Comparison of ENCODE assay signal across 25 cellular contexts in the genomic region with DNA sequence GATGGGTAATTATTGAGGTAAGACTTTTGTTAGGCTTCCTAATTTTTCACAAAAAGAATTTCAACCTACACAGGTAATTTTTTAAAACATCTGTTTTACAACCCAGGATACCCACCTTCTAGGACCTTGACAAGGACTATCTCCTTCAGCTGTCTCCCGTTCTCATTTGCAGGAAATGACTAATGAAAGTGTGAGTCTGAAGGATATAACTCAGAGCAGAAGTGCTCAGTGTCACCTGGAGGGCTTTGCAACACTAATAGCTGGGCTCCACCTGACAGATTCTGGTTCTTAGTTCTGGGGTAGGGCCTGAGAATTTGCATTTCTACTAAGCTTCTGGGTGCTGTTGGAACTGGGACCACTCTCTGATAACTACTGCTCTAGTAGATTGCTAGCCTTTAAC. TPM values are rescaled to one million over a fixed set of nuclear protein-coding genes. Genes with fewer than 3 reads are reported as not detected.
A peak's percentile ranks its signal among the peaks of the same experiment; 100 is the strongest.
DNase-seq lines count a peak whose midpoint lies in the region; ATAC-seq, FAIRE-seq and TF ChIP-seq lines count a peak whose summit lies in the region.
"Had no signal": no experiment of that assay in that cellular context is flagged by ENCODE, and none has a peak within 500 bp of the region (broad histone marks: within the 10 kb centered on the region; RNA-seq: fewer than 3 reads in every experiment).

No MANE protein-coding gene starts in this region.

- peak; percentile 89 for ATAC-seq in activated CD8-positive, alpha-beta T cell treated with anti-CD3 and anti-CD28 coated beads for 36 hours
- ATAC-seq in activated CD8-positive, alpha-beta T cell treated with anti-CD3 and anti-CD28 coated beads, Interleukin-2, amount 10 ng/mL, durations not matched to agents 7 days and 5 days = no peak
- no peak for ATAC-seq in naive thymus-derived CD4-positive, alpha-beta T cell
- ATAC-seq: left colon; naive thymus-derived CD8-positive, alpha-beta T cell; Right ventricle myocardium inferior; WTC11 had no signal

- H3K4me2 ChIP-seq in keratinocyte (ENCODE audit: control insufficient read depth, extremely low read depth, insufficient read depth, low read depth, low read length) = peak overlapping the region; percentile 51
- H3K4me2 ChIP-seq: BLaER1 treated with 17β-estradiol and CSF1 and Interleukin-3, amounts not matched to agents 10 nM and 100 nM; KMS-11 had no signal

- no peaks in the 10 kb centered on the region for H3K36me3 ChIP-seq in keratinocyte (ENCODE audit: control insufficient read depth in 2 of 2, extremely low read depth in 1 of 2, insufficient read depth in 2 of 2, low read length in 2 of 2)
- no peaks in the 10 kb centered on the region for H3K36me3 ChIP-seq in naive thymus-derived CD4-positive, alpha-beta T cell (ENCODE audit: control insufficient read depth in 2 of 3, insufficient read depth in 3 of 3, low read length in 3 of 3)
- H3K36me3 ChIP-seq: BLaER1 treated with 17β-estradiol and CSF1 and Interleukin-3, amounts not matched to agents 10 nM and 100 nM; HAP-1 had no signal

- intact Hi-C loops in activated CD8-positive, alpha-beta T cell treated with anti-CD3 and anti-CD28 coated beads for 36 hours (cut with micrococcal nuclease) = no loop called here
- intact Hi-C loops in naive thymus-derived CD4-positive, alpha-beta T cell (cut with micrococcal nuclease) = no loop called here

- no peak overlapping the region for H3K27ac ChIP-seq in keratinocyte (ENCODE audit: control insufficient read depth, insufficient read depth, low read length)
- no peak overlapping the region for H3K27ac ChIP-seq in naive thymus-derived CD4-positive, alpha-beta T cell (ENCODE audit: low read depth, low read length)
- H3K27ac ChIP-seq: BLaER1 treated with 17β-estradiol and CSF1 and Interleukin-3, amounts not matched to agents 10 nM and 100 nM; KMS-11; spleen; upper lobe of left lung had no signal

- H3K79me2 ChIP-seq in keratinocyte (ENCODE audit: control insufficient read depth, insufficient read depth, low read length) = no peaks in the 10 kb centered on the region

- POLR2A ChIA-PET in activated CD8-positive, alpha-beta T cell treated with anti-CD3 and anti-CD28 coated beads for 36 hours (lab: Charles Lee) = no interaction called here
- POLR2A ChIA-PET in activated CD8-positive, alpha-beta T cell treated with anti-CD3 and anti-CD28 coated beads, Interleukin-2, amount 10 ng/mL, durations not matched to agents 7 days and 5 days (lab: Charles Lee) = interaction anchor here (0.6 kb wide), 1 partner anchor 797 kb away, joined by 3 read pairs; no protein-coding TSS in a partner anchor
- POLR2A ChIA-PET in naive thymus-derived CD4-positive, alpha-beta T cell (lab: Charles Lee) = interaction anchor here (0.6 kb wide), 1 partner anchor 25 kb away, joined by 3 read pairs; no protein-coding TSS in a partner anchor

- FAIRE-seq in keratinocyte (lab: Jason Lieb, UNC) = peak; percentile 94
- FAIRE-seq: colon, endometrium had no signal

- no peaks in the 10 kb centered on the region for H3K27me3 Mint-ChIP-seq in activated CD8-positive, alpha-beta T cell treated with anti-CD3 and anti-CD28 coated beads for 36 hours
- no peaks in the 10 kb centered on the region for H3K27me3 Mint-ChIP-seq in activated CD8-positive, alpha-beta T cell treated with anti-CD3 and anti-CD28 coated beads, Interleukin-2, amount 10 ng/mL, durations not matched to agents 7 days and 5 days (ENCODE audit: low read depth)
- H3K27me3 Mint-ChIP-seq in naive thymus-derived CD4-positive, alpha-beta T cell = no peaks in the 10 kb centered on the region
- H3K27me3 Mint-ChIP-seq: brain; naive thymus-derived CD8-positive, alpha-beta T cell had no signal

- H3K9me3 ChIP-seq in keratinocyte (ENCODE audit: control insufficient read depth, low read depth, low read length) = no peaks in the 10 kb centered on the region
- no peaks in the 10 kb centered on the region for H3K9me3 ChIP-seq in naive thymus-derived CD4-positive, alpha-beta T cell (ENCODE audit: control insufficient read depth in 2 of 3, low read length in 3 of 3)
- H3K9me3 ChIP-seq: BLaER1 treated with 17β-estradiol and CSF1 and Interleukin-3, amounts not matched to agents 10 nM and 100 nM; HAP-1; spleen; upper lobe of left lung had no signal

- no peak overlapping the region for H3K4me3 ChIP-seq in keratinocyte (ENCODE audit: control insufficient read depth in 2 of 3, extremely low read depth in 1 of 3, insufficient read depth in 2 of 3, low read depth in 1 of 3, low read length in 3 of 3)
- H3K4me3 ChIP-seq in naive thymus-derived CD4-positive, alpha-beta T cell (ENCODE audit: low read length) = no peak overlapping the region
- H3K4me3 ChIP-seq: BLaER1 treated with 17β-estradiol and CSF1 and Interleukin-3, amounts not matched to agents 10 nM and 100 nM; HAP-1; spleen; upper lobe of left lung had no signal

- no peaks in the 10 kb centered on the region for H3K27me3 ChIP-seq in keratinocyte (ENCODE audit: control insufficient read depth, extremely low read depth, insufficient read depth, low read length)
- H3K27me3 ChIP-seq in naive thymus-derived CD4-positive, alpha-beta T cell (ENCODE audit: control insufficient read depth in 2 of 2, insufficient read depth in 2 of 2, low read length in 2 of 2) = no peaks in the 10 kb centered on the region
- H3K27me3 ChIP-seq: BLaER1 treated with 17β-estradiol and CSF1 and Interleukin-3, amounts not matched to agents 10 nM and 100 nM; spleen; upper lobe of left lung had no signal

- H4K20me1 ChIP-seq in keratinocyte (ENCODE audit: control insufficient read depth, extremely low read depth, insufficient read depth, low read length) = no peaks in the 10 kb centered on the region
- H4K20me1 ChIP-seq: BLaER1 treated with 17β-estradiol and CSF1 and Interleukin-3, amounts not matched to agents 10 nM and 100 nM had no signal

- H3K9me1 ChIP-seq in keratinocyte (ENCODE audit: control insufficient read depth, extremely low read depth, insufficient read depth, low read length) = no peaks in the 10 kb centered on the region

- H3K36me3 Mint-ChIP-seq in activated CD8-positive, alpha-beta T cell treated with anti-CD3 and anti-CD28 coated beads for 36 hours (ENCODE audit: low read depth) = peaks cover 5% of the 10 kb centered on the region
- no peaks in the 10 kb centered on the region for H3K36me3 Mint-ChIP-seq in activated CD8-positive, alpha-beta T cell treated with anti-CD3 and anti-CD28 coated beads, Interleukin-2, amount 10 ng/mL, durations not matched to agents 7 days and 5 days (ENCODE audit: low read depth)
- peaks cover 0 to 32% (median 16%) of the 10 kb centered on the region in 5 donors for H3K36me3 Mint-ChIP-seq in naive thymus-derived CD4-positive, alpha-beta T cell
- H3K36me3 Mint-ChIP-seq: brain, WTC11 had no signal

- no peaks in the 10 kb centered on the region for H3K9me3 Mint-ChIP-seq in activated CD8-positive, alpha-beta T cell treated with anti-CD3 and anti-CD28 coated beads for 36 hours
- no peaks in the 10 kb centered on the region for H3K9me3 Mint-ChIP-seq in activated CD8-positive, alpha-beta T cell treated with anti-CD3 and anti-CD28 coated beads, Interleukin-2, amount 10 ng/mL, durations not matched to agents 7 days and 5 days (ENCODE audit: insufficient read depth)
- H3K9me3 Mint-ChIP-seq in naive thymus-derived CD4-positive, alpha-beta T cell = no peaks in the 10 kb centered on the region
- H3K9me3 Mint-ChIP-seq: brain; naive thymus-derived CD8-positive, alpha-beta T cell; WTC11 had no signal

- H3K4me1 ChIP-seq in keratinocyte (ENCODE audit: control insufficient read depth, extremely low read depth, insufficient read depth, low read length) = peaks cover 27% of the 10 kb centered on the region
- H3K4me1 ChIP-seq in naive thymus-derived CD4-positive, alpha-beta T cell (ENCODE audit: control insufficient read depth in 2 of 2, insufficient read depth in 2 of 2, low read length in 2 of 2) = no peaks in the 10 kb centered on the region
- H3K4me1 ChIP-seq: BLaER1 treated with 17β-estradiol and CSF1 and Interleukin-3, amounts not matched to agents 10 nM and 100 nM; HAP-1; spleen; upper lobe of left lung had no signal

- dilution Hi-C loops in keratinocyte (cut with MboI; ENCODE audit: extremely low pct_ligation_motif_present, low sequenced_read_pairs) = no loop called here

- H3K9ac ChIP-seq in keratinocyte (ENCODE audit: control insufficient read depth, extremely low read depth, insufficient read depth, low read length) = no peak overlapping the region
- H3K9ac ChIP-seq: BLaER1 treated with 17β-estradiol and CSF1 and Interleukin-3, amounts not matched to agents 10 nM and 100 nM; KMS-11 had no signal

- CTCF ChIA-PET in activated CD8-positive, alpha-beta T cell treated with anti-CD3 and anti-CD28 coated beads for 36 hours (lab: Charles Lee) = interaction anchor here (1.0 kb wide), 1 partner anchor 379 kb away, joined by 3 read pairs; no protein-coding TSS in a partner anchor
- CTCF ChIA-PET in activated CD8-positive, alpha-beta T cell treated with anti-CD3 and anti-CD28 coated beads, Interleukin-2, amount 10 ng/mL, durations not matched to agents 7 days and 5 days (lab: Charles Lee) = interaction anchor here (1.0 kb wide), 1 partner anchor 8 kb away, joined by 3 read pairs; no protein-coding TSS in a partner anchor
- CTCF ChIA-PET in naive thymus-derived CD4-positive, alpha-beta T cell (lab: Charles Lee) = no interaction called here

- H3K27ac Mint-ChIP-seq in activated CD8-positive, alpha-beta T cell treated with anti-CD3 and anti-CD28 coated beads for 36 hours = no peak overlapping the region
- no peak overlapping the region for H3K27ac Mint-ChIP-seq in activated CD8-positive, alpha-beta T cell treated with anti-CD3 and anti-CD28 coated beads, Interleukin-2, amount 10 ng/mL, durations not matched to agents 7 days and 5 days
- no peak overlapping the region for H3K27ac Mint-ChIP-seq in naive thymus-derived CD4-positive, alpha-beta T cell
- H3K27ac Mint-ChIP-seq: brain, WTC11 had no signal

- TF ChIP-seq CTCF in activated CD8-positive, alpha-beta T cell treated with anti-CD3 and anti-CD28 coated beads for 36 hours (IDR thresholded peaks at IDR 0.05) = no peak
- TF ChIP-seq CTCF in keratinocyte (optimal IDR thresholded peaks at IDR 0.05 in 1 of 3, IDR thresholded peaks at IDR 0.05 in 1 of 3, conservative IDR thresholded peaks at IDR 0.05 in 1 of 3; ENCODE audit: extremely low read depth in 1 of 3, insufficient read depth in 2 of 3, low read length in 3 of 3) = no peak

- H3K4me3 Mint-ChIP-seq in activated CD8-positive, alpha-beta T cell treated with anti-CD3 and anti-CD28 coated beads for 36 hours = no peak overlapping the region
- H3K4me3 Mint-ChIP-seq in activated CD8-positive, alpha-beta T cell treated with anti-CD3 and anti-CD28 coated beads, Interleukin-2, amount 10 ng/mL, durations not matched to agents 7 days and 5 days = no peak overlapping the region
- H3K4me3 Mint-ChIP-seq in naive thymus-derived CD4-positive, alpha-beta T cell = no peak overlapping the region
- H3K4me3 Mint-ChIP-seq: brain; naive thymus-derived CD8-positive, alpha-beta T cell; WTC11 had no signal

- peak; percentile 17 for DNase-seq in activated CD8-positive, alpha-beta T cell treated with anti-CD3 and anti-CD28 coated beads for 36 hours
- DNase-seq in activated CD8-positive, alpha-beta T cell treated with anti-CD3 and anti-CD28 coated beads, Interleukin-2, amount 10 ng/mL, durations not matched to agents 7 days and 5 days = no peak
- peak; percentile 25 for DNase-seq in EL
- DNase-seq in NCI-H226 = peak; percentile 35
- DNase-seq in keratinocyte (ENCODE audit: low read depth, low spot score) = no peak
- no peak for DNase-seq in stimulated activated CD8-positive, alpha-beta memory T cell treated with anti-CD3 and anti-CD28 coated beads, Interleukin-4, amount 100 ng/mL, for 48 hours
- no peak for DNase-seq in naive thymus-derived CD4-positive, alpha-beta T cell
- no peak for DNase-seq in NCI-H2171 (lab: John Stamatoyannopoulos, UW)
- DNase-seq: Calu3; head of caudate nucleus; left colon; naive thymus-derived CD8-positive, alpha-beta T cell; NCI-H1694; NCI-H748 treated with DMSO at 0.1 percent for 48 hours; spleen; T-helper 9 cell; upper lobe of left lung had no signal

- H2AFZ ChIP-seq in keratinocyte (ENCODE audit: control insufficient read depth, low read length) = peak overlapping the region; percentile 43

- peaks cover 5% of the 10 kb centered on the region for H3K4me1 Mint-ChIP-seq in activated CD8-positive, alpha-beta T cell treated with anti-CD3 and anti-CD28 coated beads for 36 hours (ENCODE audit: low read depth)
- peaks cover 8% of the 10 kb centered on the region for H3K4me1 Mint-ChIP-seq in activated CD8-positive, alpha-beta T cell treated with anti-CD3 and anti-CD28 coated beads, Interleukin-2, amount 10 ng/mL, durations not matched to agents 7 days and 5 days (ENCODE audit: low read depth)
- H3K4me1 Mint-ChIP-seq in naive thymus-derived CD4-positive, alpha-beta T cell = peaks cover 0 to 3% (median 0%) of the 10 kb centered on the region in 7 donors
- H3K4me1 Mint-ChIP-seq: brain; naive thymus-derived CD8-positive, alpha-beta T cell; WTC11 had no signal

RNA-seq across cellular contexts. Expression of a gene that starts 30.5 kb away (rescaled TPM):
- 1 to 10 TPM; 3.0 to 3.5 TPM for total RNA-seq in activated CD8-positive, alpha-beta T cell treated with anti-CD3 and anti-CD28 coated beads for 36 hours
- 1 to 10 TPM; 2.9 to 3.1 TPM for total RNA-seq in activated CD8-positive, alpha-beta T cell treated with anti-CD3 and anti-CD28 coated beads, Interleukin-2, amount 10 ng/mL, durations not matched to agents 7 days and 5 days
- polyA plus RNA-seq in keratinocyte = 0.94 to 1.8 TPM (median 1.2 TPM) in 3 replicates
- 15.6 TPM for polyA plus RNA-seq in keratinocyte (2011; ENCODE audit: low read depth)
- polyA plus RNA-seq in keratinocyte (2011; cell fraction: cytosol; rRNA removed) = 0.71 and 1.7 TPM in 2 replicates
- polyA plus RNA-seq in keratinocyte (2011; cell fraction: nucleus; rRNA removed) = 1.3 and 2.3 TPM in 2 replicates
- polyA plus RNA-seq in keratinocyte (2012; ENCODE audit: low replicate concordance) = 0.60 and 3.7 TPM in 2 replicates
- polyA minus RNA-seq in keratinocyte = 0.23 to 1.0 TPM (median 0.86 TPM) in 3 replicates
- polyA minus RNA-seq in keratinocyte (2011; cell fraction: cytosol; rRNA and poly(A)+ RNA removed) = not detected
- polyA minus RNA-seq in keratinocyte (2011; cell fraction: nucleus; rRNA and poly(A)+ RNA removed) = 0.32 and 1.5 TPM in 2 replicates
- total RNA-seq in naive thymus-derived CD4-positive, alpha-beta T cell = 10 to 100 TPM in 3 of 5 experiments, 1 to 10 TPM in 2; 5.8 to 19.5 (median 11.5) TPM
- 1 to 10 TPM; 5.8 to 6.8 TPM for polyA plus RNA-seq in naive thymus-derived CD4-positive, alpha-beta T cell

RNA-seq across cellular contexts. Expression of a gene that starts 30.6 kb away (rescaled TPM):
- 10 to 100 TPM; 13.1 to 14.3 TPM for total RNA-seq in activated CD8-positive, alpha-beta T cell treated with anti-CD3 and anti-CD28 coated beads for 36 hours
- 10 to 100 TPM in 1 of 2 experiments, 1 to 10 TPM in 1; 9.5 to 10.8 TPM for total RNA-seq in activated CD8-positive, alpha-beta T cell treated with anti-CD3 and anti-CD28 coated beads, Interleukin-2, amount 10 ng/mL, durations not matched to agents 7 days and 5 days
- 8.6 to 12.8 TPM (median 12.6 TPM) in 3 replicates for polyA plus RNA-seq in keratinocyte
- polyA plus RNA-seq in keratinocyte (2011; ENCODE audit: low read depth) = 26.1 TPM
- 8.4 and 14.1 TPM in 2 replicates for polyA plus RNA-seq in keratinocyte (2011; cell fraction: cytosol; rRNA removed)
- 13.2 and 15.0 TPM in 2 replicates for polyA plus RNA-seq in keratinocyte (2011; cell fraction: nucleus; rRNA removed)
- 7.4 and 10.7 TPM in 2 replicates for polyA plus RNA-seq in keratinocyte (2012; ENCODE audit: low replicate concordance)
- 3.4 to 14.8 TPM (median 10.9 TPM) in 3 replicates for polyA minus RNA-seq in keratinocyte
- 9.8 TPM for polyA minus RNA-seq in keratinocyte (2011; cell fraction: cytosol; rRNA and poly(A)+ RNA removed)
- polyA minus RNA-seq in keratinocyte (2011; cell fraction: nucleus; rRNA and poly(A)+ RNA removed) = 8.1 and 20.2 TPM in 2 replicates
- total RNA-seq in naive thymus-derived CD4-positive, alpha-beta T cell = 10 to 100 TPM in 4 of 5 experiments, 1 to 10 TPM in 1; 6.8 to 16.5 (median 13.0) TPM
- 10 to 100 TPM; 15.2 to 16.3 TPM for polyA plus RNA-seq in naive thymus-derived CD4-positive, alpha-beta T cell

Comparison
In these comparisons a context has a peak if more than half of its experiments do, and no peak if none do; other contexts are left out.
1. DNase-seq: peak in activated CD8-positive, alpha-beta T cell treated with anti-CD3 and anti-CD28 coated beads for 36 hours (single experiment), EL (single experiment) and NCI-H226 (single experiment); none in activated CD8-positive, alpha-beta T cell treated with anti-CD3 and anti-CD28 coated beads, Interleukin-2, amount 10 ng/mL, durations not matched to agents 7 days and 5 days (single experiment), keratinocyte (single experiment), stimulated activated CD8-positive, alpha-beta memory T cell treated with anti-CD3 and anti-CD28 coated beads, Interleukin-4, amount 100 ng/mL, for 48 hours (single experiment), naive thymus-derived CD4-positive, alpha-beta T cell (0 of 9) and NCI-H2171 (single experiment).